ENCODE assay signal across 8 cellular contexts in the genomic region with DNA sequence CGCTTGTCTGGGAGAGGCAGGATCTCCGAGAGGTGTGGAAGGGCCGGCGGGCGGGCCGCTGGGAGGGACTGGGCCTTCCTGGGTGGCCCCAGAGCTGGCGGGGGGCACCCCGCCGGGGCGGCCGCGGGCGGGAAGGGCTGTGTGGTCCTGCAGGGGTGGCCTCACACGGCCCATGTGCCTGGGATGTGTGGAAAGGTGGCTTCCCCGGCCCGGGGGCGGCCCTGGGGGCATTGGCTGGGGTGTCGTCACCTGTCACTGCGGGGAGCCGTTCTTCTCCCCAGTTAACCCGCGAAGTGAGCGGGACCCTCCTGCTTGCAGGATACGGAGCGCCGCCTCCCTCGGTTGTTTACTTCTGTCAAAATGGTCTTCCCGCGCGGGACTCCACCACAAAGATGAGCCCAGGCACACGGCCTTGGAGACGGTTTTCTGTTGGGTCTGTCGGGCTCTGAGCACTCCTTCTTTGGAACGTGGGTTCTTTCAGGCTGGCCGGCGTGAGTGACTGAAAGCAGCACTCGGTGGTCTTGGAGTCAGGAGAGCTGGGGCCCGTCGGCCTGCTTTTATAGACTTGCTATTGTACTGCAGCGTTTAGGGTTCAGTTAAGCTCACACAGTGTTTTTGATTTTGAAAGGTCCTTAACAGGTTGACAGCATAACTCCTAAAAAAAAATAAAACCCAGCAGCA. TPM values are rescaled to one million over a fixed set of nuclear protein-coding genes. Genes with fewer than 3 reads are reported as not detected.
A peak's percentile ranks its signal among the peaks of the same experiment; 100 is the strongest.
DNase-seq lines count a peak whose midpoint lies in the region; ATAC-seq and TF ChIP-seq lines count a peak whose summit lies in the region.

No MANE protein-coding gene starts in this region.

- peaks cover 24% of the 10 kb centered on the region for H3K36me3 Mint-ChIP-seq in T-helper 2 cell treated with Interferon-gamma antibody and Interleukin-4, amounts not matched to agents 5 μg/mL and 100 μg/mL, for 36 hours (ENCODE audit: low read depth)

- TF ChIP-seq CTCF in body of pancreas (IDR thresholded peaks at IDR 0.05), result no peak

- H3K27me3 ChIP-seq in BLaER1, result no peaks in the 10 kb centered on the region
- H3K27me3 ChIP-seq in body of pancreas, result no peaks in the 10 kb centered on the region

- intact Hi-C loops in body of pancreas (cut with DNase I), result no loop called here

- H3K4me3 Mint-ChIP-seq in T-helper 2 cell treated with Interferon-gamma antibody and Interleukin-4, amounts not matched to agents 5 μg/mL and 100 μg/mL, for 36 hours, result peak overlapping the region; percentile 93

- peak overlapping the region; percentile 97 for H3K27ac Mint-ChIP-seq in T-helper 2 cell treated with Interferon-gamma antibody and Interleukin-4, amounts not matched to agents 5 μg/mL and 100 μg/mL, for 36 hours

- peak; percentile 64 for DNase-seq in T-helper 2 cell treated with Interferon-gamma antibody and Interleukin-4, amounts not matched to agents 5 μg/mL and 100 μg/mL, for 36 hours (ENCODE audit: low spot score)
- DNase-seq in body of pancreas, result peak in 3 of 4 donors; percentile 40 to 46 (median 43)
- peak; percentile 11 for DNase-seq in inferior parietal cortex (ENCODE audit: extremely low spot score)
- DNase-seq in stimulated activated CD4-positive, alpha-beta T cell treated with anti-CD3 and anti-CD28 coated beads, Interleukin-12 subunit alpha, Interleukin-12 subunit beta, amount 100 ng/mL, for 24 hours (ENCODE audit: low read depth in 2 of 2), result peak; percentile 35 to 45
- no peak for DNase-seq in ureter (ENCODE audit: low spot score)

- H3K9ac ChIP-seq in BLaER1, result peak overlapping the region; percentile 98

- H3K4me1 Mint-ChIP-seq in T-helper 2 cell treated with Interferon-gamma antibody and Interleukin-4, amounts not matched to agents 5 μg/mL and 100 μg/mL, for 36 hours (ENCODE audit: low read depth), result peaks cover 32% of the 10 kb centered on the region

- H3K4me3 ChIP-seq in BLaER1, result peak overlapping the region; percentile 98
- peak overlapping the region; percentile 89 to 92 for H3K4me3 ChIP-seq in body of pancreas

- peak; percentile 41 for ATAC-seq in GM19351 (IDR thresholded peaks at IDR 0.05; ENCODE audit: unreplicated experiment)
- ATAC-seq in HG03439 (IDR thresholded peaks at IDR 0.05; ENCODE audit: unreplicated experiment), result peak; percentile 27
- ATAC-seq in body of pancreas, result peak; percentile 33

- WGBS in body of pancreas, 2 donors, result 0% methylated on average over 3 to 40 of the region's 40 CpGs

- H3K4me1 ChIP-seq in BLaER1 (peaks cover 63% of the 10 kb centered on the region), body of pancreas (peaks cover 45% of the 10 kb centered on the region)

- H3K27me3 Mint-ChIP-seq in T-helper 2 cell treated with Interferon-gamma antibody and Interleukin-4, amounts not matched to agents 5 μg/mL and 100 μg/mL, for 36 hours (ENCODE audit: low read depth), result no peaks in the 10 kb centered on the region

- H3K36me3 ChIP-seq in BLaER1, result peaks cover 19% of the 10 kb centered on the region
- H3K36me3 ChIP-seq in body of pancreas (replicated peaks in 1 of 2; ENCODE audit: insufficient read depth in 1 of 2, low read depth in 2 of 2), result no peaks in the 10 kb centered on the region

- peak overlapping the region; percentile 86 for H3K4me2 ChIP-seq in BLaER1

- peak overlapping the region; percentile 97 for H3K27ac ChIP-seq in BLaER1
- peak overlapping the region; percentile 81 to 89 (median 86) for H3K27ac ChIP-seq in body of pancreas

- H3K9me3 ChIP-seq in BLaER1, result no peaks in the 10 kb centered on the region
- no peaks in the 10 kb centered on the region for H3K9me3 ChIP-seq in body of pancreas

- H4K20me1 ChIP-seq in BLaER1, result peaks cover 51% of the 10 kb centered on the region

- TF ChIP-seq POLR2A in body of pancreas (IDR thresholded peaks at IDR 0.05), result no peak

- no peaks in the 10 kb centered on the region for H3K9me3 Mint-ChIP-seq in T-helper 2 cell treated with Interferon-gamma antibody and Interleukin-4, amounts not matched to agents 5 μg/mL and 100 μg/mL, for 36 hours

RNA-seq across cellular contexts. Expression of a gene that starts 0.7 kb away (rescaled TPM):
- 10 to 100 TPM; 18.4 to 22.1 TPM for total RNA-seq in body of pancreas
- total RNA-seq in ureter, result 30.2 TPM
